Comparison of ENCODE assay signal across 17 cellular contexts in the genomic region with DNA sequence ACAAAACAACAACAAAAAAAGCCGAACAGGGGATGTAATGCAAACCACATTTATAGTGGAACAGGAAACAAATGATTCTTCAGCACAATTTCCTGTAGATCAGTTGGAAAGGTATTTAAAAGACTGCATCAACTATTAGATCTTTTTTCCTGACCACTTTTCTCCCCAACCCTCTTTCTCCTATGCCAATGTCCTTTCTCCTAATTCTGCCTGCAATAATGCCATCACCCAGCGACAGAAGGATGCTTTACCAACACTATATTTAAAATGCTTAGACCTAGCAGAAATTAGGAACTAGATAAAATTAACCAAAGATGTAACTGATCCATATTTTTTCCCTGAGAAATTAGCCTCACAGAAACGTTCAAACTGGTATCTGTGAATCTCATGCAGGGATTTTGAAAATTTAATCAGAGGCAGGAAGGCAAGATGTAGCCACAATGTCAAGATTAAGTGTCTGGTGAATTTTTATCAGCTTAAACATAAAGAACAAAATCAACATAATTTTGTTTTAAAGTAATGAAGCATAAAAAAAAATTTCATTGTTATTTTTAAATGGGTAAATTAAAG.
DNase-seq lines count a peak whose midpoint lies in the region; ATAC-seq, FAIRE-seq and TF ChIP-seq lines count a peak whose summit lies in the region.
"Had no signal": no experiment of that assay in that cellular context is flagged by ENCODE, and none has a peak within 500 bp of the region (broad histone marks: within the 10 kb centered on the region; RNA-seq: fewer than 3 reads in every experiment).

No MANE protein-coding gene starts in this region.

- H3K4me3 ChIP-seq in A673 (ENCODE audit: low read depth, low read length, poor library complexity, severe bottlenecking) = peak overlapping the region; percentile 23
- H3K4me3 ChIP-seq in HepG2 (replicated peaks in 1 of 3; ENCODE audit: insufficient read depth in 1 of 3, low read depth in 2 of 3, low read length in 3 of 3) = no peak overlapping the region

- no peak overlapping the region for H3K9ac ChIP-seq in HepG2 (ENCODE audit: insufficient read depth, low read depth, low read length)

- H3K4me2 ChIP-seq in HepG2 (ENCODE audit: low read depth, low read length) = no peak overlapping the region

- ATAC-seq in HG03039 (IDR thresholded peaks at IDR 0.05; ENCODE audit: unreplicated experiment) (no peak), HG02571 (IDR thresholded peaks at IDR 0.05; ENCODE audit: unreplicated experiment) (no peak), HepG2 (no peak)
- ATAC-seq in activated T-cell treated with anti-CD3 and anti-CD28 coated beads, Interleukin-2, amount 50 U/mL, for 72 hours (replicated peaks in 1 of 2) = no peak
- ATAC-seq: foreskin keratinocyte; HCT116; naive thymus-derived CD8-positive, alpha-beta T cell had no signal

- H3K36me3 ChIP-seq in A673 (ENCODE audit: insufficient read depth, low read length, poor library complexity, severe bottlenecking) (no peaks in the 10 kb centered on the region), HepG2 (replicated peaks in 1 of 2; ENCODE audit: control insufficient read depth in 1 of 2, insufficient read depth in 2 of 2, low read length in 2 of 2) (no peaks in the 10 kb centered on the region)

- peaks cover 70% of the 10 kb centered on the region for H3K4me1 ChIP-seq in A673 (ENCODE audit: insufficient read depth, low read length, poor library complexity, severe bottlenecking)
- no peaks in the 10 kb centered on the region for H3K4me1 ChIP-seq in HepG2 (ENCODE audit: insufficient read depth, low read length)
- H3K4me1 ChIP-seq: foreskin keratinocyte had no signal

- no peak for TF ChIP-seq POLR2A in HepG2 (IDR thresholded peaks at IDR 0.05; ENCODE audit: insufficient read depth in 1 of 2, low read depth in 2 of 2, low read length in 2 of 2)

- peaks cover 74% of the 10 kb centered on the region for H3K4me1 Mint-ChIP-seq in neural crest cell
- H3K4me1 Mint-ChIP-seq in activated T-cell treated with anti-CD3 and anti-CD28 coated beads, Interleukin-2, amount 50 U/mL, for 72 hours (ENCODE audit: low read depth) = peaks cover 11% of the 10 kb centered on the region

- H2AFZ ChIP-seq in HepG2 (ENCODE audit: low read length) = no peak overlapping the region

- FAIRE-seq in GM19239 (lab: Jason Lieb, UNC) (peak; percentile 84), HepG2 (lab: Jason Lieb, UNC) (no peak)
- FAIRE-seq: urothelium cell line had no signal

- no peak overlapping the region for H3K27ac Mint-ChIP-seq in neural crest cell (ENCODE audit: unreplicated experiment)
- no peak overlapping the region for H3K27ac Mint-ChIP-seq in activated T-cell treated with anti-CD3 and anti-CD28 coated beads, Interleukin-2, amount 50 U/mL, for 72 hours
- H3K27ac Mint-ChIP-seq: naive thymus-derived CD8-positive, alpha-beta T cell had no signal

- no peaks in the 10 kb centered on the region for H3K79me2 ChIP-seq in HepG2 (ENCODE audit: insufficient read depth, low read length)

- TF ChIP-seq EP300 in HepG2 (IDR thresholded peaks at IDR 0.05; ENCODE audit: low read depth in 2 of 2, low read length in 2 of 2) (no peak), HepG2 (CRISPR knock-in tag; IDR thresholded peaks at IDR 0.05; ENCODE audit: borderline replicate concordance) (no peak)

- POLR2A ChIA-PET in A673 (lab: Charles Lee; ENCODE audit: low non-redundant PET) (interaction anchor here (0.6 kb wide), 1 partner anchor 65 kb away, joined by 3 read pairs; no protein-coding TSS in a partner anchor), HepG2 (lab: Yijun Ruan, JAX) (no interaction called here)

- peak; percentile 48 for DNase-seq in A673 (ENCODE audit: low spot score)
- no peak for DNase-seq in GM19239 (ENCODE audit: insufficient read length, low spot score)
- peak; percentile 38 for DNase-seq in cerebellar cortex (ENCODE audit: low spot score)
- DNase-seq in neural crest cell (ENCODE audit: low read depth, low spot score) = no peak
- no peak for DNase-seq in HepG2 (ENCODE audit: low spot score)
- no peak for DNase-seq in activated T-cell treated with anti-CD3 and anti-CD28 coated beads, Interleukin-2, amount 50 U/mL, for 72 hours
- DNase-seq: activated CD4-positive, CD25-positive, alpha-beta regulatory T cell; activated CD8-positive, alpha-beta memory T cell treated with anti-CD3 and anti-CD28 coated beads, Interleukin-2, amount 50 U/mL, for 48 hours; DMS153; foreskin keratinocyte; kidney glomerular epithelial cell; naive thymus-derived CD8-positive, alpha-beta T cell; NCI-H1417 treated with DMSO at 0.1 percent for 48 hours had no signal

- H3K4me3 Mint-ChIP-seq in neural crest cell = peak overlapping the region; percentile 10
- no peak overlapping the region for H3K4me3 Mint-ChIP-seq in activated T-cell treated with anti-CD3 and anti-CD28 coated beads, Interleukin-2, amount 50 U/mL, for 72 hours

- H4K20me1 ChIP-seq in HepG2 (ENCODE audit: insufficient read depth, low read length) = no peaks in the 10 kb centered on the region

- H3K27ac ChIP-seq in A673 (ENCODE audit: low read depth, low read length, poor library complexity, severe bottlenecking) (peak overlapping the region; percentile 28), HepG2 (ENCODE audit: extremely low read length, insufficient read depth, low read length) (no peak overlapping the region)
- H3K27ac ChIP-seq: foreskin keratinocyte had no signal

- TF ChIP-seq CTCF in A673 (conservative IDR thresholded peaks at IDR 0.05; ENCODE audit: low read depth, low read length) (no peak), neural crest cell (conservative IDR thresholded peaks at IDR 0.05) (no peak), HepG2 (CRISPR knock-in tag; IDR thresholded peaks at IDR 0.05) (no peak)

- H3K27me3 ChIP-seq in A673 (replicated peaks; ENCODE audit: insufficient read depth, low read depth, low read length, poor library complexity) = no peaks in the 10 kb centered on the region
- no peaks in the 10 kb centered on the region; a peak in 1 of 5 replicates for H3K27me3 ChIP-seq in HepG2 (ENCODE audit: control insufficient read depth in 1 of 2, insufficient read depth in 2 of 2, low read length in 2 of 2)
- H3K27me3 ChIP-seq: foreskin keratinocyte had no signal

- intact Hi-C loops in A673 (cut with micrococcal nuclease; ENCODE audit: unreplicated experiment) = no loop called here
- intact Hi-C loops in HepG2 (cut with micrococcal nuclease; ENCODE audit: unreplicated experiment) = no loop called here

- no peak for TF ChIP-seq RAD21 in HepG2 (CRISPR knock-in tag; IDR thresholded peaks at IDR 0.05)

- no peaks in the 10 kb centered on the region for H3K27me3 Mint-ChIP-seq in neural crest cell (ENCODE audit: low read depth)
- H3K27me3 Mint-ChIP-seq in activated T-cell treated with anti-CD3 and anti-CD28 coated beads, Interleukin-2, amount 50 U/mL, for 72 hours (ENCODE audit: low read depth) = peaks cover 26% of the 10 kb centered on the region

- H3K9me3 Mint-ChIP-seq in neural crest cell = no peaks in the 10 kb centered on the region
- no peaks in the 10 kb centered on the region for H3K9me3 Mint-ChIP-seq in activated T-cell treated with anti-CD3 and anti-CD28 coated beads, Interleukin-2, amount 50 U/mL, for 72 hours
- H3K9me3 Mint-ChIP-seq: naive thymus-derived CD8-positive, alpha-beta T cell had no signal

- in situ Hi-C loops in HepG2 (cut with HindIII; ENCODE audit: extremely low pct_ligation_motif_present, low pct_unique_long_range_greater_than_20kb) = no loop called here

- no TSS peak for BruUV-seq in A673 (replicated peaks; lab: Mats Ljungman, UMichigan)
- BruUV-seq in HepG2 (replicated peaks; lab: Mats Ljungman, UMichigan) = no TSS peak

- CTCF ChIA-PET in A673 (lab: Charles Lee) = no interaction called here
- CTCF ChIA-PET in HepG2 (lab: Yijun Ruan, JAX; ENCODE audit: low intra/inter-chr PET ratio, low total read pairs) = no interaction called here

- WGBS in HepG2 (ENCODE audit: low lambda C conversion rate) = 0% methylated on average over 3 of the region's 3 CpGs

- no peaks in the 10 kb centered on the region for H3K36me3 Mint-ChIP-seq in neural crest cell (ENCODE audit: low read depth)
- peaks cover 0 to 2% of the 10 kb centered on the region in 2 donors for H3K36me3 Mint-ChIP-seq in activated T-cell treated with anti-CD3 and anti-CD28 coated beads, Interleukin-2, amount 50 U/mL, for 72 hours (ENCODE audit: insufficient read depth in 2 of 2)

- no peaks in the 10 kb centered on the region for H3K9me3 ChIP-seq in A673 (ENCODE audit: low read depth, low read length, poor library complexity, severe bottlenecking)
- no peaks in the 10 kb centered on the region for H3K9me3 ChIP-seq in HepG2 (ENCODE audit: low read length)

Comparison
In these comparisons a context has a peak if more than half of its experiments do, and no peak if none do; other contexts are left out.
1. DNase-seq: peak in A673 (single experiment) and cerebellar cortex (single experiment); none in GM19239 (single experiment), neural crest cell (single experiment), HepG2 (single experiment) and activated T-cell treated with anti-CD3 and anti-CD28 coated beads, Interleukin-2, amount 50 U/mL, for 72 hours (0 of 2).